In genomic region chr1:246748867-246749266, GRCh38 we compare ENCODE assay signal across 12 cellular contexts. TPM values are rescaled to one million over a fixed set of nuclear protein-coding genes. Genes with fewer than 3 reads are reported as not detected.
DNase-seq lines count a peak whose midpoint lies in the region; ATAC-seq and TF ChIP-seq lines count a peak whose summit lies in the region.
"Had no signal": no experiment of that assay in that cellular context is flagged by ENCODE, and none has a peak within 500 bp of the region (broad histone marks: within the 10 kb centered on the region; RNA-seq: fewer than 3 reads in every experiment).

No MANE protein-coding gene starts in this region.

- no peaks in the 10 kb centered on the region for H3K9me3 Mint-ChIP-seq in effector memory CD8-positive, alpha-beta T cell
- H3K9me3 Mint-ChIP-seq: activated CD4-positive, alpha-beta T cell treated with anti-CD3 and anti-CD28 coated beads, Interleukin-2, amount 10 ng/mL, durations not matched to agents 24 days and 14 days had no signal

- WGBS in thyroid gland, 2 donors: 79 to 85% methylated on average over 12 of the region's 12 CpGs

- intact Hi-C loops in thyroid gland (cut with DNase I): no loop called here

- no peak overlapping the region for H3K4me3 ChIP-seq in thyroid gland (replicated peaks in 1 of 3)
- H3K4me3 ChIP-seq: smooth muscle cell had no signal

- no peaks in the 10 kb centered on the region for H3K9me3 ChIP-seq in thyroid gland

- H3K27me3 ChIP-seq in foreskin keratinocyte: no peaks in the 10 kb centered on the region
- no peaks in the 10 kb centered on the region for H3K27me3 ChIP-seq in thyroid gland

- H3K4me1 Mint-ChIP-seq in effector memory CD8-positive, alpha-beta T cell (ENCODE audit: low read depth in 2 of 2): no peaks in the 10 kb centered on the region
- H3K4me1 Mint-ChIP-seq: activated CD4-positive, alpha-beta T cell treated with anti-CD3 and anti-CD28 coated beads, Interleukin-2, amount 10 ng/mL, durations not matched to agents 24 days and 14 days had no signal

- peaks cover 4 to 7% of the 10 kb centered on the region in 2 donors for H3K36me3 ChIP-seq in thyroid gland

- TF ChIP-seq CTCF in foreskin keratinocyte (conservative IDR thresholded peaks at IDR 0.05) (no peak), thyroid gland (IDR thresholded peaks at IDR 0.05) (no peak)

- DNase-seq in NCI-H748 treated with DMSO at 0.1 percent for 48 hours (lab: John Stamatoyannopoulos, UW) (peak; percentile 54), NCI-H748 (lab: John Stamatoyannopoulos, UW; ENCODE audit: unreplicated experiment) (no peak), RPMI7951 (ENCODE audit: low read depth) (peak; percentile 75), foreskin keratinocyte (no peak), thyroid gland (peak; percentile 10 to 49), DMS153 treated with DMSO at 0.1 percent for 48 hours (lab: John Stamatoyannopoulos, UW; ENCODE audit: unreplicated experiment) (no peak)
- no peak for DNase-seq in effector memory CD8-positive, alpha-beta T cell
- DNase-seq: activated CD4-positive, alpha-beta T cell treated with anti-CD3 and anti-CD28 coated beads, Interleukin-2, amount 10 ng/mL, durations not matched to agents 24 days and 14 days; activated T-cell treated with anti-CD3 and anti-CD28 coated beads, Interleukin-2, amount 50 U/mL, for 72 hours; aorta had no signal

- no peak overlapping the region for H3K27ac Mint-ChIP-seq in effector memory CD8-positive, alpha-beta T cell
- H3K27ac Mint-ChIP-seq: activated CD4-positive, alpha-beta T cell treated with anti-CD3 and anti-CD28 coated beads, Interleukin-2, amount 10 ng/mL, durations not matched to agents 24 days and 14 days; activated T-cell treated with anti-CD3 and anti-CD28 coated beads, Interleukin-2, amount 50 U/mL, for 72 hours had no signal

- ATAC-seq in foreskin keratinocyte: peak; percentile 20
- no peak for ATAC-seq in GM19023 (IDR thresholded peaks at IDR 0.05; ENCODE audit: unreplicated experiment)
- ATAC-seq in effector memory CD8-positive, alpha-beta T cell (replicated peaks): no peak
- ATAC-seq: activated T-cell treated with anti-CD3 and anti-CD28 coated beads, Interleukin-2, amount 50 U/mL, for 72 hours had no signal

- peaks cover 4% of the 10 kb centered on the region for H3K36me3 Mint-ChIP-seq in effector memory CD8-positive, alpha-beta T cell (ENCODE audit: insufficient read depth)

- H3K4me1 ChIP-seq in foreskin keratinocyte (no peaks in the 10 kb centered on the region), thyroid gland (no peaks in the 10 kb centered on the region)

- no peaks in the 10 kb centered on the region for H3K27me3 Mint-ChIP-seq in effector memory CD8-positive, alpha-beta T cell
- H3K27me3 Mint-ChIP-seq: activated CD4-positive, alpha-beta T cell treated with anti-CD3 and anti-CD28 coated beads, Interleukin-2, amount 10 ng/mL, durations not matched to agents 24 days and 14 days had no signal

- TF ChIP-seq POLR2A in thyroid gland (IDR thresholded peaks at IDR 0.05): no peak

- H3K27ac ChIP-seq in foreskin keratinocyte: no peak overlapping the region
- no peak overlapping the region for H3K27ac ChIP-seq in thyroid gland

- no peak overlapping the region for H3K4me3 Mint-ChIP-seq in effector memory CD8-positive, alpha-beta T cell
- H3K4me3 Mint-ChIP-seq: activated CD4-positive, alpha-beta T cell treated with anti-CD3 and anti-CD28 coated beads, Interleukin-2, amount 10 ng/mL, durations not matched to agents 24 days and 14 days; activated T-cell treated with anti-CD3 and anti-CD28 coated beads, Interleukin-2, amount 50 U/mL, for 72 hours had no signal

RNA-seq across cellular contexts. Expression of gene SCCPDH, which starts 24.7 kb away (rescaled TPM):
- total RNA-seq in RPMI7951 (2014; rRNA removed; shearing (Covaris generic)): 25.8 and 31.8 TPM in 2 replicates
- 11.4 and 11.9 TPM in 2 replicates for total RNA-seq in foreskin keratinocyte
- 8.0 and 10.4 TPM in 2 replicates for polyA plus RNA-seq in foreskin keratinocyte
- 10 to 100 TPM; 30.0 to 37.8 (median 32.9) TPM for total RNA-seq in thyroid gland

Comparison
In these comparisons a context has a peak if more than half of its experiments do, and no peak if none do; other contexts are left out.
1. DNase-seq: peak in NCI-H748 treated with DMSO at 0.1 percent for 48 hours (single experiment), RPMI7951 (single experiment) and thyroid gland (2 of 2); none in NCI-H748 (single experiment), foreskin keratinocyte (0 of 2), DMS153 treated with DMSO at 0.1 percent for 48 hours (single experiment) and effector memory CD8-positive, alpha-beta T cell (0 of 3).